8 cellular contexts compared by ENCODE assay signal in the genomic region with DNA sequence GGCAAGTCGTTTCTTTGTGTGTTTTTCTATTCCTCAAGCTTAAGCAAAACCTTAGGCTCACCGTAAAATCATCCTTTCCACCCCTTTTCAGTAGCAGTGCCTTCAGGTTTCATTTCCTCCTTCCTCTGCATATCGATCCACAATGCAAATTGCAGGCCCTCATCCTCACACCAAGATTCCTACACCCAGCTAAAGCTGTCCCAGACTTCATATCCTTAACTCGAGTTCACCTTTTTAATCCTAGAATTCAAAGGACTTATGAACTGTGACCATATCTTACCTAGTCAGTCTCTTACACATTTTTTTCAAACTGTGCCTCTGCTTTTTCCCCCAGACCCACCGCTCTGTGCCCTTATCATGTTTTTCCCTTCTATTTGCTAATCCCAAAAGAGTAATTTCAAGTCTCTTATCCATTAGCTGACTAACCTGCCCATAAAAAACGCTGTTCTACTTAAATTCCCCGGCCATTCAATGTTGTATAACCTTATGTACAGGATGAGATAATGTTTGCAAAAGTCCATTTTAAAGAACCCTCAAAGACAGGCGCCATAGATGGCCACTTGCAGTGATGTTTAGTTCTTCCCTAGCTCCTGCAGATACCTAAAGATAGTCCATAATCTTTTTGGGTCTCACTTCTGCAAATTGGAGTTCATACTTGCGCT. TPM values are rescaled to one million over a fixed set of nuclear protein-coding genes. Genes with fewer than 3 reads are reported as not detected.
DNase-seq lines count a peak whose midpoint lies in the region; ATAC-seq and TF ChIP-seq lines count a peak whose summit lies in the region.

No MANE protein-coding gene starts in this region.

- H3K27ac Mint-ChIP-seq in activated T-cell treated with anti-CD3 and anti-CD28 coated beads, Interleukin-2, amount 50 U/mL, for 24 hours: peak overlapping the region; percentile 89
- H3K27ac Mint-ChIP-seq in activated T-helper 17 cell treated with anti-CD3 and anti-CD28 coated beads, Interleukin-2, amount 50 U/mL, for 72 hours: peak overlapping the region; percentile 82

- no peak for ATAC-seq in activated T-helper 17 cell treated with anti-CD3 and anti-CD28 coated beads, Interleukin-2, amount 50 U/mL, for 72 hours (replicated peaks)
- ATAC-seq in left lung: no peak
- no peak for ATAC-seq in GM21786 (IDR thresholded peaks at IDR 0.05; ENCODE audit: unreplicated experiment)
- ATAC-seq in HG03159 (IDR thresholded peaks at IDR 0.05; ENCODE audit: unreplicated experiment): no peak
- ATAC-seq in GM21825 (IDR thresholded peaks at IDR 0.05; ENCODE audit: unreplicated experiment): no peak

- no peak for DNase-seq in activated T-cell treated with anti-CD3 and anti-CD28 coated beads, Interleukin-2, amount 50 U/mL, for 24 hours
- DNase-seq in activated T-cell treated with anti-CD3 and anti-CD28 coated beads, Interleukin-2, amount 50 U/mL, for 1 hour: no peak
- DNase-seq in left lung (no peak), tibial nerve (ENCODE audit: low spot score in 2 of 2) (no peak)

- peaks cover 56% of the 10 kb centered on the region for H3K36me3 Mint-ChIP-seq in activated T-cell treated with anti-CD3 and anti-CD28 coated beads, Interleukin-2, amount 50 U/mL, for 24 hours (ENCODE audit: low read depth)
- H3K36me3 Mint-ChIP-seq in activated T-helper 17 cell treated with anti-CD3 and anti-CD28 coated beads, Interleukin-2, amount 50 U/mL, for 72 hours (ENCODE audit: low read depth): peaks cover 57% of the 10 kb centered on the region

- H3K4me1 Mint-ChIP-seq in activated T-cell treated with anti-CD3 and anti-CD28 coated beads, Interleukin-2, amount 50 U/mL, for 24 hours (ENCODE audit: low read depth): peaks cover 63% of the 10 kb centered on the region
- H3K4me1 Mint-ChIP-seq in activated T-helper 17 cell treated with anti-CD3 and anti-CD28 coated beads, Interleukin-2, amount 50 U/mL, for 72 hours: peaks cover 32% of the 10 kb centered on the region

- 24 to 26% methylated on average over 9 of the region's 9 CpGs for WGBS in tibial nerve, 2 donors

- H3K27me3 ChIP-seq in left lung (no peaks in the 10 kb centered on the region), tibial nerve (no peaks in the 10 kb centered on the region)

- TF ChIP-seq EP300 in tibial nerve (IDR thresholded peaks at IDR 0.05): no peak

- H3K27ac ChIP-seq in left lung (peak overlapping the region in 1 of 2 donors; percentile 88), tibial nerve (peak overlapping the region in 3 of 4 donors; percentile 92 to 96 (median 96))

- intact Hi-C loops in left lung (cut with DNase I): no loop called here

- H3K27me3 Mint-ChIP-seq in activated T-cell treated with anti-CD3 and anti-CD28 coated beads, Interleukin-2, amount 50 U/mL, for 24 hours: no peaks in the 10 kb centered on the region
- no peaks in the 10 kb centered on the region for H3K27me3 Mint-ChIP-seq in activated T-helper 17 cell treated with anti-CD3 and anti-CD28 coated beads, Interleukin-2, amount 50 U/mL, for 72 hours

- peak overlapping the region; percentile 85 for H3K4me3 Mint-ChIP-seq in activated T-cell treated with anti-CD3 and anti-CD28 coated beads, Interleukin-2, amount 50 U/mL, for 24 hours
- peak overlapping the region; percentile 93 for H3K4me3 Mint-ChIP-seq in activated T-helper 17 cell treated with anti-CD3 and anti-CD28 coated beads, Interleukin-2, amount 50 U/mL, for 72 hours

- TF ChIP-seq CTCF in left lung (IDR thresholded peaks at IDR 0.05) (no peak), tibial nerve (IDR thresholded peaks at IDR 0.05) (no peak)

- H3K4me1 ChIP-seq in left lung (peaks cover 8 to 53% of the 10 kb centered on the region in 2 donors), tibial nerve (peaks cover 0 to 63% (median 12%) of the 10 kb centered on the region in 4 donors)

- peak overlapping the region; percentile 92 for H3K4me3 ChIP-seq in left lung
- H3K4me3 ChIP-seq in tibial nerve: peak overlapping the region; percentile 84 to 100 (median 96)

- H3K9me3 ChIP-seq in left lung (no peaks in the 10 kb centered on the region), tibial nerve (no peaks in the 10 kb centered on the region)

- H3K36me3 ChIP-seq in left lung (peaks cover 0 to 34% of the 10 kb centered on the region in 2 donors), tibial nerve (peaks cover 0 to 14% (median 0%) of the 10 kb centered on the region in 3 donors)

- no peaks in the 10 kb centered on the region for H3K9me3 Mint-ChIP-seq in activated T-cell treated with anti-CD3 and anti-CD28 coated beads, Interleukin-2, amount 50 U/mL, for 24 hours
- H3K9me3 Mint-ChIP-seq in activated T-helper 17 cell treated with anti-CD3 and anti-CD28 coated beads, Interleukin-2, amount 50 U/mL, for 72 hours: no peaks in the 10 kb centered on the region

- TF ChIP-seq POLR2A in tibial nerve (IDR thresholded peaks at IDR 0.05): no peak

RNA-seq across cellular contexts. Expression of gene AKIRIN1, which starts 1.5 kb away (rescaled TPM):
- 10 to 100 TPM; 52.2 to 54.1 TPM for total RNA-seq in activated T-helper 17 cell treated with anti-CD3 and anti-CD28 coated beads, Interleukin-2, amount 50 U/mL, for 72 hours
- total RNA-seq in left lung (10 to 100 TPM; 43.4 to 47.5 TPM), tibial nerve (10 to 100 TPM; 36.9 to 45.3 (median 41.8) TPM)

RNA-seq across cellular contexts. Expression of gene NDUFS5, which starts 33.6 kb away (rescaled TPM):
- 100 to 1,000 TPM; 114 to 199 TPM for total RNA-seq in activated T-helper 17 cell treated with anti-CD3 and anti-CD28 coated beads, Interleukin-2, amount 50 U/mL, for 72 hours
- total RNA-seq in left lung (100 to 1,000 TPM; 104 to 166 TPM), tibial nerve (100 to 1,000 TPM; 281 to 424 (median 345) TPM)

RNA-seq across cellular contexts. Expression of gene RHBDL2, which starts 51.0 kb away (rescaled TPM):
- total RNA-seq in activated T-helper 17 cell treated with anti-CD3 and anti-CD28 coated beads, Interleukin-2, amount 50 U/mL, for 72 hours: not detected
- total RNA-seq in left lung (1 to 10 TPM; 1.0 to 2.7 TPM), tibial nerve (1 to 10 TPM in 1 of 4 donors, not detected in 3; 1.3 TPM)
